In genomic region chr16:31010943-31011342, GRCh38 we compare ENCODE assay signal across 1 cellular context.
TF ChIP-seq lines count a peak whose summit lies in the region.

No MANE protein-coding gene starts in this region.

TF ChIP-seq in H1, 55 proteins besides CTCF, POLR2A, EP300 and RAD21:
- TF ChIP-seq SAP30 (IDR thresholded peaks at IDR 0.05; ENCODE audit: insufficient read depth, insufficient replicate concordance, low read length) (no peak), PHF8 (conservative IDR thresholded peaks at IDR 0.05; ENCODE audit: low read depth, low read length) (no peak), POLR2AphosphoS5 (IDR thresholded peaks at IDR 0.05; ENCODE audit: low read depth, low read length) (no peak), HDAC2 (IDR thresholded peaks at IDR 0.05; ENCODE audit: borderline replicate concordance in 1 of 2, low read depth in 2 of 2, low read length in 2 of 2) (peak in 1 of 2 experiments; percentile 62; a peak in 1 of 4 replicates), JUN (IDR thresholded peaks at IDR 0.05; ENCODE audit: low read depth, low read length) (no peak), GTF2F1 (IDR thresholded peaks at IDR 0.05; ENCODE audit: borderline replicate concordance, low read depth, low read length) (no peak), USF2 (IDR thresholded peaks at IDR 0.05; ENCODE audit: low read length) (no peak), CBX5 (IDR thresholded peaks at IDR 0.05; ENCODE audit: low read depth, low read length) (no peak), NANOG (IDR thresholded peaks at IDR 0.05; ENCODE audit: insufficient read depth, low read depth, low read length, poor library complexity, severe bottlenecking) (no peak), KDM1A (IDR thresholded peaks at IDR 0.05; ENCODE audit: borderline replicate concordance, low read length) (peak; percentile 90), ASH2L (IDR thresholded peaks at IDR 0.05; ENCODE audit: low read length) (peak; percentile 25)
